25 cellular contexts compared by ENCODE assay signal in the genomic region with DNA sequence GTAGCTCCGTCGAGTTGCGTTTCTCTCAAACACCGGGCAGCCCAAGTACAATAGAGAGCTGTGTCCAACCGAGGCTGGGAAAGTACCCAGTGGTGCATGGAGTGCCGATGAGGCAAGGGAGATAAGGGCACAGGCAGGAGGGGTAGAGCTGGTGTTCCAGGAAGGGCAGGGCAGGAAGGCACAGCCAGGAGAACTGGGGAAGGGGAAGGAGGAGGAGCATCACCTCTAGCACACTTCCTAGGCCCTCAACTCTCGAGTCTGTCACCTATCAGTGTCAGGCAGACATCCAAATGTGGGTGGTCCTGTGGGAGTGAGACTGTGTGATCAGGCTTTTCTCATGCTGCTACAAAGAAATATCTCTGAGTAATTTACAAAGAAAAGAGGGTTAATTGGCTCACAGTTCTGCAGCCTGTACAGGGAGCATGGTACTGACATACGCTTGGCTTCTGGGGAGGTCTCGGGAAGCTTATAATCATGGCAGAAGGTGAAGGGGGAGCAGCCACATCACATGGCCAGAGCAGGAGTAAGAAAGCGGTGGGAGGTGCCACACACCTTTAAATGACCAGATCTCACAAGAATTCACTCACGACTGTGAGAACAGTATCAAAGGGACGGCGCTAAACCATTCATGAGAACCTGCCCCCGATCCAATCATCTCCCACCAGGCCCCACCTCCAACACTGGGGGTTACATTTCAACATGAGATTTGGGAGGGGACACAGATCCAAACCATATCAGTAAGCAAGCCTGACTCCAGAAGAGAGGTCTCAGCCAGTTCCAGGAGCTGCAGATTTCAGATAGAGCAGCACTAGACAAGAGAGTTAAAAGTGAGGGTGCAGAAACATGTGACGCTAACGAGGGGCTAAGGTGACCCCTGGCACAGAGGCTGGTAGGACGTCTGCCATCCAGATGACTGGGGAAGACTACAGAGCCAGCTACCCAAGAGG.
DNase-seq lines count a peak whose midpoint lies in the region; ATAC-seq and TF ChIP-seq lines count a peak whose summit lies in the region.
"Had no signal": no experiment of that assay in that cellular context is flagged by ENCODE, and none has a peak within 500 bp of the region (broad histone marks: within the 10 kb centered on the region; RNA-seq: fewer than 3 reads in every experiment).

No MANE protein-coding gene starts in this region.

- H3K4me1 ChIP-seq in left lung: peaks cover 0 to 5% of the 10 kb centered on the region in 2 donors
- H3K4me1 ChIP-seq: body of pancreas, Caco-2 had no signal

- DNase-seq in HUDEP-2 (lab: John Stamatoyannopoulos, UW; ENCODE audit: unreplicated experiment in 76 of 76) (peak in 63 of 76 experiments; percentile 3 to 89 (median 57)), left lung (no peak), putamen (ENCODE audit: low spot score) (peak; percentile 47), DMS153 treated with DMSO at 0.1 percent for 48 hours (lab: John Stamatoyannopoulos, UW; ENCODE audit: unreplicated experiment) (no peak)
- DNase-seq in activated CD8-positive, alpha-beta memory T cell treated with anti-CD3 and anti-CD28 coated beads, Interleukin-2, amount 50 U/mL, for 4 hours: no peak
- DNase-seq in activated T-cell treated with anti-CD3 and anti-CD28 coated beads, Interleukin-2, amount 50 U/mL, for 1 hour: no peak
- DNase-seq: activated CD4-positive, alpha-beta memory T cell treated with anti-CD3 and anti-CD28 coated beads, Interleukin-2, amount 10 ng/mL, durations not matched to agents 7 days and 5 days; activated naive CD4-positive, alpha-beta T cell treated with anti-CD3 and anti-CD28 coated beads, Interleukin-2, amount 50 U/mL, for 16 hours; activated T-cell treated with anti-CD3 and anti-CD28 coated beads, Interleukin-2, amount 50 U/mL, for 4 hours; body of pancreas; Caco-2; cortex of kidney; foreskin melanocyte; KG1; naive thymus-derived CD4-positive, alpha-beta T cell; NCI-H2029; retina; SHP77 treated with DMSO at 0.1 percent for 48 hours; stimulated activated naive CD4-positive, alpha-beta T cell treated with Interleukin-2 at 50 U/mL for 16 hours; T-helper 1 cell had no signal

- ATAC-seq in left lung (peak; percentile 51), HG02798 (IDR thresholded peaks at IDR 0.05; ENCODE audit: poor library complexity, unreplicated experiment) (no peak)
- ATAC-seq: activated T-cell treated with anti-CD3 and anti-CD28 coated beads, Interleukin-2, amount 50 U/mL, for 4 hours; body of pancreas; naive thymus-derived CD4-positive, alpha-beta T cell; WTC11 had no signal

- H3K27ac ChIP-seq in cingulate gyrus (ENCODE audit: low read depth, low read length) (peak overlapping the region; percentile 88), left lung (no peak overlapping the region)
- H3K27ac ChIP-seq: body of pancreas, epithelial cell of prostate had no signal

- no peak overlapping the region for H3K4me3 ChIP-seq in left lung
- H3K4me3 ChIP-seq: body of pancreas, lung had no signal

- TF ChIP-seq CTCF in left lung (IDR thresholded peaks at IDR 0.05): no peak

- no peaks in the 10 kb centered on the region for H3K9me3 ChIP-seq in left lung
- H3K9me3 ChIP-seq: body of pancreas, Caco-2 had no signal

- intact Hi-C loops in left lung (cut with DNase I): no loop called here

- no peaks in the 10 kb centered on the region for H3K27me3 ChIP-seq in left lung
- H3K27me3 ChIP-seq: body of pancreas had no signal

- H3K36me3 ChIP-seq in left lung: no peaks in the 10 kb centered on the region

Comparison
In these comparisons a context has a peak if more than half of its experiments do, and no peak if none do; other contexts are left out.
1. DNase-seq: peak in HUDEP-2 (63 of 76) and putamen (single experiment); none in left lung (0 of 2), activated CD8-positive, alpha-beta memory T cell treated with anti-CD3 and anti-CD28 coated beads, Interleukin-2, amount 50 U/mL, for 4 hours (single experiment), DMS153 treated with DMSO at 0.1 percent for 48 hours (single experiment) and activated T-cell treated with anti-CD3 and anti-CD28 coated beads, Interleukin-2, amount 50 U/mL, for 1 hour (single experiment).